In genomic region chr5:43432486-43433365, GRCh38 we compare ENCODE assay signal across 9 cellular contexts. TPM values are rescaled to one million over a fixed set of nuclear protein-coding genes. Genes with fewer than 3 reads are reported as not detected.
DNase-seq lines count a peak whose midpoint lies in the region; ATAC-seq and TF ChIP-seq lines count a peak whose summit lies in the region.
"Had no signal": no experiment of that assay in that cellular context is flagged by ENCODE, and none has a peak within 500 bp of the region (broad histone marks: within the 10 kb centered on the region; RNA-seq: fewer than 3 reads in every experiment).

No MANE protein-coding gene starts in this region.

- H3K9ac ChIP-seq in trophoblast cell (ENCODE audit: low read length) = no peak overlapping the region

- H3K9me3 ChIP-seq in trophoblast cell (ENCODE audit: insufficient read depth, low read depth, low read length) = no peaks in the 10 kb centered on the region
- no peaks in the 10 kb centered on the region for H3K9me3 ChIP-seq in WERI-Rb-1 (ENCODE audit: severe bottlenecking)

- ATAC-seq in HG03135 (IDR thresholded peaks at IDR 0.05; ENCODE audit: unreplicated experiment) (no peak), GM21717 (IDR thresholded peaks at IDR 0.05; ENCODE audit: unreplicated experiment) (no peak)

- no peak overlapping the region for H2AK5ac ChIP-seq in trophoblast cell (ENCODE audit: low read length)

- H3K18ac ChIP-seq in trophoblast cell (ENCODE audit: low read length) = no peak overlapping the region

- no peaks in the 10 kb centered on the region for H3K79me1 ChIP-seq in trophoblast cell (ENCODE audit: low read length)

- H2BK5ac ChIP-seq in trophoblast cell (ENCODE audit: low read depth, low read length, poor library complexity) = peak overlapping the region; percentile 2

- H2BK12ac ChIP-seq in trophoblast cell (ENCODE audit: low read length) = no peak overlapping the region

- H3K27me3 ChIP-seq in trophoblast cell (ENCODE audit: insufficient read depth, low read length) = no peaks in the 10 kb centered on the region
- H3K27me3 ChIP-seq in WERI-Rb-1 (ENCODE audit: insufficient read depth, low read depth, severe bottlenecking) = no peaks in the 10 kb centered on the region

- no peak overlapping the region for H3K14ac ChIP-seq in trophoblast cell (ENCODE audit: low read length)

- WGBS in trophoblast cell (ENCODE audit: extremely low coverage, insufficient coverage, insufficient read length) = no CpG with 5 or more reads among the region's 3 CpGs

- peaks cover 3 to 7% of the 10 kb centered on the region in 2 experiments for H3K4me1 ChIP-seq in trophoblast cell (ENCODE audit: control insufficient read depth in 1 of 2, insufficient read depth in 2 of 2, low read length in 2 of 2)

- H4K12ac ChIP-seq in trophoblast cell (ENCODE audit: low read depth, low read length) = no peak overlapping the region

- no peak overlapping the region for H3K27ac ChIP-seq in trophoblast cell (ENCODE audit: low read depth, low read length)
- H3K27ac ChIP-seq in WERI-Rb-1 = no peak overlapping the region

- peak; percentile 50 for DNase-seq in GM04504 (ENCODE audit: low read depth)
- DNase-seq in NOMO-1 treated with DMSO at 0.1 percent for 48 hours (lab: John Stamatoyannopoulos, UW; ENCODE audit: unreplicated experiment) = peak; percentile 37
- DNase-seq in fibroblast of the aortic adventitia (ENCODE audit: low read depth) = peak; percentile 94
- peak; percentile 70 to 79 for DNase-seq in trophoblast cell
- no peak for DNase-seq in WERI-Rb-1
- DNase-seq in T-helper 9 cell = no peak
- DNase-seq: NCI-H1436 had no signal

- no peak overlapping the region for H2BK120ac ChIP-seq in trophoblast cell (ENCODE audit: insufficient read depth, low read length, poor library complexity)

- H3K79me2 ChIP-seq in trophoblast cell (ENCODE audit: control insufficient read depth, insufficient read depth, low read length, poor library complexity) = no peaks in the 10 kb centered on the region

- no peak overlapping the region for H4K91ac ChIP-seq in trophoblast cell (ENCODE audit: low read depth, low read length)

- TF ChIP-seq CTCF in fibroblast of the aortic adventitia (IDR thresholded peaks at IDR 0.05; ENCODE audit: insufficient read depth, low read length) (no peak), WERI-Rb-1 (IDR thresholded peaks at IDR 0.05; ENCODE audit: low read depth, low read length) (no peak)

- no peak overlapping the region for H2AFZ ChIP-seq in trophoblast cell (ENCODE audit: insufficient read depth, low read length, poor library complexity)

- no peak overlapping the region for H3K4me3 ChIP-seq in fibroblast of the aortic adventitia (ENCODE audit: low read depth, low read length)
- H3K4me3 ChIP-seq in trophoblast cell (ENCODE audit: low read depth, low read length) = no peak overlapping the region
- no peak overlapping the region for H3K4me3 ChIP-seq in WERI-Rb-1 (ENCODE audit: low read depth, low read length)

- no peak overlapping the region for H3K23ac ChIP-seq in trophoblast cell (ENCODE audit: low read length)

- no peak overlapping the region for H3K4ac ChIP-seq in trophoblast cell (ENCODE audit: low read depth, low read length)

- no peak overlapping the region for H3K4me2 ChIP-seq in trophoblast cell (ENCODE audit: low read length)

- H3K36me3 ChIP-seq in trophoblast cell (ENCODE audit: control insufficient read depth in 1 of 2, insufficient read depth in 2 of 2, low read length in 2 of 2) (no peaks in the 10 kb centered on the region), WERI-Rb-1 (no peaks in the 10 kb centered on the region)

- no peak overlapping the region for H4K8ac ChIP-seq in trophoblast cell (ENCODE audit: low read depth, low read length)

RNA-seq across cellular contexts. Expression of gene CCL28, which starts 20.5 kb away (rescaled TPM):
- total RNA-seq in fibroblast of the aortic adventitia (ENCODE audit: low replicate concordance) = 5.1 and 5.6 TPM in 2 replicates
- polyA plus RNA-seq in trophoblast cell (2013) = 0.19 and 0.42 TPM in 2 replicates

RNA-seq across cellular contexts. Expression of gene TMEM267, which starts 50.9 kb away (rescaled TPM):
- 9.6 and 35.8 TPM in 2 replicates for total RNA-seq in fibroblast of the aortic adventitia (ENCODE audit: low replicate concordance)
- polyA plus RNA-seq in trophoblast cell (2013) = 3.7 and 4.1 TPM in 2 replicates

Comparison
In these comparisons a context has a peak if more than half of its experiments do, and no peak if none do; other contexts are left out.
1. DNase-seq: peak in GM04504 (single experiment), NOMO-1 treated with DMSO at 0.1 percent for 48 hours (single experiment), fibroblast of the aortic adventitia (single experiment) and trophoblast cell (2 of 2); none in WERI-Rb-1 (single experiment) and T-helper 9 cell (single experiment).